ENCODE assay signal across 19 cellular contexts in genomic region chr5:169566202-169566601, GRCh38. TPM values are rescaled to one million over a fixed set of nuclear protein-coding genes. Genes with fewer than 3 reads are reported as not detected.
DNase-seq lines count a peak whose midpoint lies in the region; ATAC-seq and TF ChIP-seq lines count a peak whose summit lies in the region.
"Had no signal": no experiment of that assay in that cellular context is flagged by ENCODE, and none has a peak within 500 bp of the region (broad histone marks: within the 10 kb centered on the region; RNA-seq: fewer than 3 reads in every experiment).

No MANE protein-coding gene starts in this region.

- no peak overlapping the region for H3K4me3 ChIP-seq in SK-N-SH (ENCODE audit: low read depth in 2 of 2, low read length in 1 of 2)
- H3K4me3 ChIP-seq in fibroblast of the aortic adventitia (ENCODE audit: low read depth, low read length) = no peak overlapping the region
- H3K4me3 ChIP-seq in uterus = no peak overlapping the region
- H3K4me3 ChIP-seq: A549, HAP-1 had no signal

- no peak overlapping the region for H3K9ac ChIP-seq in SK-N-SH

- H3K4me1 ChIP-seq in SK-N-SH (ENCODE audit: control insufficient read depth in 1 of 2, insufficient read depth in 2 of 2, low read depth in 1 of 2, low read length in 1 of 2) = no peaks in the 10 kb centered on the region
- H3K4me1 ChIP-seq in uterus = no peaks in the 10 kb centered on the region
- H3K4me1 ChIP-seq: A549, HAP-1 had no signal

- no peak for ATAC-seq in HG03432 (IDR thresholded peaks at IDR 0.05; ENCODE audit: unreplicated experiment)
- ATAC-seq: A549 had no signal

- POLR2A ChIA-PET in SK-N-SH (lab: Yijun Ruan, JAX) = no interaction called here

- no peaks in the 10 kb centered on the region for H4K20me1 ChIP-seq in SK-N-SH (ENCODE audit: insufficient read depth)

- H3K9me2 ChIP-seq in SK-N-SH = no peaks in the 10 kb centered on the region

- H3F3A ChIP-seq in SK-N-SH (replicated peaks; ENCODE audit: insufficient read depth) = peaks cover 9% of the 10 kb centered on the region

- TF ChIP-seq CTCF in SK-N-SH (IDR thresholded peaks at IDR 0.05) = no peak
- no peak for TF ChIP-seq CTCF in fibroblast of the aortic adventitia (IDR thresholded peaks at IDR 0.05; ENCODE audit: insufficient read depth, low read length)
- no peak for TF ChIP-seq CTCF in uterus (IDR thresholded peaks at IDR 0.05)

- H3K27ac ChIP-seq in SK-N-SH (ENCODE audit: low read depth in 2 of 2, low read length in 1 of 2) (no peak overlapping the region; a peak in 1 of 4 replicates), uterus (no peak overlapping the region)
- H3K27ac ChIP-seq: A549 had no signal

- peak; percentile 46 for DNase-seq in EH (ENCODE audit: low read depth)
- no peak for DNase-seq in SK-N-SH
- DNase-seq in fibroblast of the aortic adventitia (ENCODE audit: low read depth) = peak; percentile 53
- DNase-seq in cerebellar nuclear complex (lab: John Stamatoyannopoulos, UW) = no peak
- DNase-seq in DMS79 treated with DMSO at 0.1 percent for 48 hours (lab: John Stamatoyannopoulos, UW) = no peak
- no peak for DNase-seq in uterus
- DNase-seq: 8988T; ACHN; C1 segment of cervical spinal cord; Calu3; CD4-positive, alpha-beta memory T cell; COR-L47; DMS53; DND-41; GF-D8; GOT3 had no signal

- intact Hi-C loops in uterus (cut with DNase I; ENCODE audit: low total_unique reads) = no loop called here

- no peak overlapping the region for H3K4me2 ChIP-seq in SK-N-SH
- H3K4me2 ChIP-seq: A549 had no signal

- H3K27me3 ChIP-seq in SK-N-SH (ENCODE audit: insufficient read depth) = no peaks in the 10 kb centered on the region
- no peaks in the 10 kb centered on the region for H3K27me3 ChIP-seq in uterus

- WGBS in SK-N-SH (ENCODE audit: low lambda C conversion rate) = 21% methylated on average over 1 of the region's 1 CpG

- no peak overlapping the region for H2AFZ ChIP-seq in SK-N-SH (ENCODE audit: low read depth)

- H3K79me2 ChIP-seq in SK-N-SH (ENCODE audit: insufficient read depth) = no peaks in the 10 kb centered on the region

- no peak for TF ChIP-seq POLR2A in uterus (IDR thresholded peaks at IDR 0.05)

- TF ChIP-seq RAD21 in SK-N-SH (IDR thresholded peaks at IDR 0.05; ENCODE audit: low read length) = no peak

- CTCF ChIA-PET in SK-N-SH (lab: Yijun Ruan, JAX) = interaction anchor here (1.8 kb wide), 1 partner anchor 15 kb away, joined by 5 read pairs; no protein-coding TSS in a partner anchor

- no peaks in the 10 kb centered on the region for H3K9me3 ChIP-seq in SK-N-SH
- no peaks in the 10 kb centered on the region for H3K9me3 ChIP-seq in uterus
- H3K9me3 ChIP-seq: A549, HAP-1 had no signal

- H3K36me3 ChIP-seq in SK-N-SH (replicated peaks in 1 of 2; ENCODE audit: control insufficient read depth in 1 of 2, insufficient read depth in 2 of 2, low read length in 1 of 2) = no peaks in the 10 kb centered on the region
- H3K36me3 ChIP-seq in uterus = no peaks in the 10 kb centered on the region
- H3K36me3 ChIP-seq: HAP-1 had no signal

- TF ChIP-seq EP300 in SK-N-SH (IDR thresholded peaks at IDR 0.05; ENCODE audit: borderline replicate concordance in 1 of 2, low read depth in 1 of 2, low read length in 1 of 2) = peak in 1 of 2 experiments; percentile 60; a peak in 1 of 4 replicates

TF ChIP-seq in SK-N-SH, 30 proteins besides CTCF, POLR2A, EP300 and RAD21:
- peak; percentile 44; the same call in 1 of the 2 replicates for TF ChIP-seq FOSL2 (IDR thresholded peaks at IDR 0.05; ENCODE audit: borderline replicate concordance, low read depth)
- no peak for TF ChIP-seq ELF1 (IDR thresholded peaks at IDR 0.05)
- TF ChIP-seq, protein P1, sequence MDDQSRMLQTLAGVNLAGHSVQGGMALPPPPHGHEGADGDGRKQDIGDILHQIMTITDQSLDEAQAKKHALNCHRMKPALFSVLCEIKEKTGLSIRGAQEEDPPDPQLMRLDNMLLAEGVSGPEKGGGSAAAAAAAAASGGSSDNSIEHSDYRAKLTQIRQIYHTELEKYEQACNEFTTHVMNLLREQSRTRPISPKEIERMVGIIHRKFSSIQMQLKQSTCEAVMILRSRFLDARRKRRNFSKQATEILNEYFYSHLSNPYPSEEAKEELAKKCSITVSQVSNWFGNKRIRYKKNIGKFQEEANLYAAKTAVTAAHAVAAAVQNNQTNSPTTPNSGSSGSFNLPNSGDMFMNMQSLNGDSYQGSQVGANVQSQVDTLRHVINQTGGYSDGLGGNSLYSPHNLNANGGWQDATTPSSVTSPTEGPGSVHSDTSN (IDR thresholded peaks at IDR 0.05) = peak; percentile 76
- TF ChIP-seq, protein P2, sequence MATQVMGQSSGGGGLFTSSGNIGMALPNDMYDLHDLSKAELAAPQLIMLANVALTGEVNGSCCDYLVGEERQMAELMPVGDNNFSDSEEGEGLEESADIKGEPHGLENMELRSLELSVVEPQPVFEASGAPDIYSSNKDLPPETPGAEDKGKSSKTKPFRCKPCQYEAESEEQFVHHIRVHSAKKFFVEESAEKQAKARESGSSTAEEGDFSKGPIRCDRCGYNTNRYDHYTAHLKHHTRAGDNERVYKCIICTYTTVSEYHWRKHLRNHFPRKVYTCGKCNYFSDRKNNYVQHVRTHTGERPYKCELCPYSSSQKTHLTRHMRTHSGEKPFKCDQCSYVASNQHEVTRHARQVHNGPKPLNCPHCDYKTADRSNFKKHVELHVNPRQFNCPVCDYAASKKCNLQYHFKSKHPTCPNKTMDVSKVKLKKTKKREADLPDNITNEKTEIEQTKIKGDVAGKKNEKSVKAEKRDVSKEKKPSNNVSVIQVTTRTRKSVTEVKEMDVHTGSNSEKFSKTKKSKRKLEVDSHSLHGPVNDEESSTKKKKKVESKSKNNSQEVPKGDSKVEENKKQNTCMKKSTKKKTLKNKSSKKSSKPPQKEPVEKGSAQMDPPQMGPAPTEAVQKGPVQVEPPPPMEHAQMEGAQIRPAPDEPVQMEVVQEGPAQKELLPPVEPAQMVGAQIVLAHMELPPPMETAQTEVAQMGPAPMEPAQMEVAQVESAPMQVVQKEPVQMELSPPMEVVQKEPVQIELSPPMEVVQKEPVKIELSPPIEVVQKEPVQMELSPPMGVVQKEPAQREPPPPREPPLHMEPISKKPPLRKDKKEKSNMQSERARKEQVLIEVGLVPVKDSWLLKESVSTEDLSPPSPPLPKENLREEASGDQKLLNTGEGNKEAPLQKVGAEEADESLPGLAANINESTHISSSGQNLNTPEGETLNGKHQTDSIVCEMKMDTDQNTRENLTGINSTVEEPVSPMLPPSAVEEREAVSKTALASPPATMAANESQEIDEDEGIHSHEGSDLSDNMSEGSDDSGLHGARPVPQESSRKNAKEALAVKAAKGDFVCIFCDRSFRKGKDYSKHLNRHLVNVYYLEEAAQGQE (IDR thresholded peaks at IDR 0.05; ENCODE audit: low read depth, low read length) = no peak
- TF ChIP-seq TEAD4 (IDR thresholded peaks at IDR 0.05; ENCODE audit: borderline replicate concordance, insufficient read depth) = 0 out of 2 replicates have a peak, but pooled peaks have one; percentile 58
- peak; percentile 66; the same call in 1 of the 2 replicates for TF ChIP-seq RXRA (IDR thresholded peaks at IDR 0.05; ENCODE audit: borderline replicate concordance, low read depth)
- TF ChIP-seq NFIC (IDR thresholded peaks at IDR 0.05; ENCODE audit: borderline replicate concordance) = no peak
- no peak for TF ChIP-seq SMC3 (IDR thresholded peaks at IDR 0.05; ENCODE audit: low read depth, low read length)
- TF ChIP-seq TCF12 (IDR thresholded peaks at IDR 0.05) = peak; percentile 71
- TF ChIP-seq JUND (IDR thresholded peaks at IDR 0.05) = peak; percentile 60

RNA-seq across cellular contexts. Expression of gene SPDL1, which starts 17.4 kb away (rescaled TPM):
- polyA plus RNA-seq in SK-N-SH (2012; rRNA removed) = 45.1 and 63.3 TPM in 2 replicates
- 61.5 and 78.9 TPM in 2 replicates for polyA plus RNA-seq in SK-N-SH (2012; cell fraction: cytosol; rRNA removed)
- polyA plus RNA-seq in SK-N-SH (2012; cell fraction: nucleus; rRNA removed) = 43.9 and 111 TPM in 2 replicates
- total RNA-seq in fibroblast of the aortic adventitia (ENCODE audit: low replicate concordance) = 43.7 and 105 TPM in 2 replicates
- total RNA-seq in uterus = 10 to 100 TPM in 3 of 4 donors, 1 to 10 TPM in 1; 1.5 to 30.2 (median 14.9) TPM

Comparison
In these comparisons a context has a peak if more than half of its experiments do, and no peak if none do; other contexts are left out.
1. DNase-seq: peak in EH (single experiment) and fibroblast of the aortic adventitia (single experiment); none in SK-N-SH (single experiment), cerebellar nuclear complex (0 of 2), DMS79 treated with DMSO at 0.1 percent for 48 hours (single experiment) and uterus (0 of 2).